In the genomic region with DNA sequence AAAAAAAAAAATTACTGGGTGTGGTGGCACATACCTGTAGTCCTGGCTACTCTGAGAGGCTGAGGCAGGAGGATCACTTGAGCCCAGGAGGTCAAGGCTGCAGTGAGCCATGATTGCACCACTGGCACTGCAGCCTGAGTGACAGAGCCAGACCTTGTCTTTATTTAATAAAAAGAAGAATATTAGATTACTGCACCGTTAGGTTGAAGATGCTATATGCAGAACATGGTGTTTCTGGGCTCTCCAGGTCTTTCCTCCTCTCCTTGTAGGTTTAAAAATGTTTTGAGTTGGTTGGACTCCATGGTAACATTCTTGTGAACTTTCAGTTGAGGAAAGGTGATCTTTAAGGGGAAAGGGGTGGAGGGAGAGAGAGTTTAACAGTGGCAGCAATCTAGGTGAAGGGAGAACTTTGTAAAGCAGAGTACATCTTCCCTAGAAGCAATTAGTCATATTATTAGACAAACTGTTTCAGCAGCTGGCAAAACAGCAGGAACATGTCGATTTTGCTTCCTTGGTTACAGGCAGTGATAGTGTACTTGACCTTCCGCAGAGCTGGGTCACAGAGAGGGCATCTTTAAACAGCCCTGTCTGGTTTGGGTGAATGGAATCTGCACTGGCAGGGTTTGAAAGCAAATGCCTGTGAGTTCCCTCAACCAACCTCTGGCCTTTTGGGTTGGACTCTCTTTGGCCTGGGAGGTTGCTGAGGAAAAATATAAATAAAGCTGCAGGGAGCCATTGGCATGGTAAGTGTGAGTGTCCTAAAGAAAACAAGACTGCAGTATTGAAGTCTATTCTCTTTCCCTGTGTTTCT, we compare ENCODE assay signal across 1 cellular context.
TF ChIP-seq lines count a peak whose summit lies in the region.

No MANE protein-coding gene starts in this region.

TF ChIP-seq in H1, 55 proteins besides CTCF, POLR2A, EP300 and RAD21:
- TF ChIP-seq, protein P1, sequence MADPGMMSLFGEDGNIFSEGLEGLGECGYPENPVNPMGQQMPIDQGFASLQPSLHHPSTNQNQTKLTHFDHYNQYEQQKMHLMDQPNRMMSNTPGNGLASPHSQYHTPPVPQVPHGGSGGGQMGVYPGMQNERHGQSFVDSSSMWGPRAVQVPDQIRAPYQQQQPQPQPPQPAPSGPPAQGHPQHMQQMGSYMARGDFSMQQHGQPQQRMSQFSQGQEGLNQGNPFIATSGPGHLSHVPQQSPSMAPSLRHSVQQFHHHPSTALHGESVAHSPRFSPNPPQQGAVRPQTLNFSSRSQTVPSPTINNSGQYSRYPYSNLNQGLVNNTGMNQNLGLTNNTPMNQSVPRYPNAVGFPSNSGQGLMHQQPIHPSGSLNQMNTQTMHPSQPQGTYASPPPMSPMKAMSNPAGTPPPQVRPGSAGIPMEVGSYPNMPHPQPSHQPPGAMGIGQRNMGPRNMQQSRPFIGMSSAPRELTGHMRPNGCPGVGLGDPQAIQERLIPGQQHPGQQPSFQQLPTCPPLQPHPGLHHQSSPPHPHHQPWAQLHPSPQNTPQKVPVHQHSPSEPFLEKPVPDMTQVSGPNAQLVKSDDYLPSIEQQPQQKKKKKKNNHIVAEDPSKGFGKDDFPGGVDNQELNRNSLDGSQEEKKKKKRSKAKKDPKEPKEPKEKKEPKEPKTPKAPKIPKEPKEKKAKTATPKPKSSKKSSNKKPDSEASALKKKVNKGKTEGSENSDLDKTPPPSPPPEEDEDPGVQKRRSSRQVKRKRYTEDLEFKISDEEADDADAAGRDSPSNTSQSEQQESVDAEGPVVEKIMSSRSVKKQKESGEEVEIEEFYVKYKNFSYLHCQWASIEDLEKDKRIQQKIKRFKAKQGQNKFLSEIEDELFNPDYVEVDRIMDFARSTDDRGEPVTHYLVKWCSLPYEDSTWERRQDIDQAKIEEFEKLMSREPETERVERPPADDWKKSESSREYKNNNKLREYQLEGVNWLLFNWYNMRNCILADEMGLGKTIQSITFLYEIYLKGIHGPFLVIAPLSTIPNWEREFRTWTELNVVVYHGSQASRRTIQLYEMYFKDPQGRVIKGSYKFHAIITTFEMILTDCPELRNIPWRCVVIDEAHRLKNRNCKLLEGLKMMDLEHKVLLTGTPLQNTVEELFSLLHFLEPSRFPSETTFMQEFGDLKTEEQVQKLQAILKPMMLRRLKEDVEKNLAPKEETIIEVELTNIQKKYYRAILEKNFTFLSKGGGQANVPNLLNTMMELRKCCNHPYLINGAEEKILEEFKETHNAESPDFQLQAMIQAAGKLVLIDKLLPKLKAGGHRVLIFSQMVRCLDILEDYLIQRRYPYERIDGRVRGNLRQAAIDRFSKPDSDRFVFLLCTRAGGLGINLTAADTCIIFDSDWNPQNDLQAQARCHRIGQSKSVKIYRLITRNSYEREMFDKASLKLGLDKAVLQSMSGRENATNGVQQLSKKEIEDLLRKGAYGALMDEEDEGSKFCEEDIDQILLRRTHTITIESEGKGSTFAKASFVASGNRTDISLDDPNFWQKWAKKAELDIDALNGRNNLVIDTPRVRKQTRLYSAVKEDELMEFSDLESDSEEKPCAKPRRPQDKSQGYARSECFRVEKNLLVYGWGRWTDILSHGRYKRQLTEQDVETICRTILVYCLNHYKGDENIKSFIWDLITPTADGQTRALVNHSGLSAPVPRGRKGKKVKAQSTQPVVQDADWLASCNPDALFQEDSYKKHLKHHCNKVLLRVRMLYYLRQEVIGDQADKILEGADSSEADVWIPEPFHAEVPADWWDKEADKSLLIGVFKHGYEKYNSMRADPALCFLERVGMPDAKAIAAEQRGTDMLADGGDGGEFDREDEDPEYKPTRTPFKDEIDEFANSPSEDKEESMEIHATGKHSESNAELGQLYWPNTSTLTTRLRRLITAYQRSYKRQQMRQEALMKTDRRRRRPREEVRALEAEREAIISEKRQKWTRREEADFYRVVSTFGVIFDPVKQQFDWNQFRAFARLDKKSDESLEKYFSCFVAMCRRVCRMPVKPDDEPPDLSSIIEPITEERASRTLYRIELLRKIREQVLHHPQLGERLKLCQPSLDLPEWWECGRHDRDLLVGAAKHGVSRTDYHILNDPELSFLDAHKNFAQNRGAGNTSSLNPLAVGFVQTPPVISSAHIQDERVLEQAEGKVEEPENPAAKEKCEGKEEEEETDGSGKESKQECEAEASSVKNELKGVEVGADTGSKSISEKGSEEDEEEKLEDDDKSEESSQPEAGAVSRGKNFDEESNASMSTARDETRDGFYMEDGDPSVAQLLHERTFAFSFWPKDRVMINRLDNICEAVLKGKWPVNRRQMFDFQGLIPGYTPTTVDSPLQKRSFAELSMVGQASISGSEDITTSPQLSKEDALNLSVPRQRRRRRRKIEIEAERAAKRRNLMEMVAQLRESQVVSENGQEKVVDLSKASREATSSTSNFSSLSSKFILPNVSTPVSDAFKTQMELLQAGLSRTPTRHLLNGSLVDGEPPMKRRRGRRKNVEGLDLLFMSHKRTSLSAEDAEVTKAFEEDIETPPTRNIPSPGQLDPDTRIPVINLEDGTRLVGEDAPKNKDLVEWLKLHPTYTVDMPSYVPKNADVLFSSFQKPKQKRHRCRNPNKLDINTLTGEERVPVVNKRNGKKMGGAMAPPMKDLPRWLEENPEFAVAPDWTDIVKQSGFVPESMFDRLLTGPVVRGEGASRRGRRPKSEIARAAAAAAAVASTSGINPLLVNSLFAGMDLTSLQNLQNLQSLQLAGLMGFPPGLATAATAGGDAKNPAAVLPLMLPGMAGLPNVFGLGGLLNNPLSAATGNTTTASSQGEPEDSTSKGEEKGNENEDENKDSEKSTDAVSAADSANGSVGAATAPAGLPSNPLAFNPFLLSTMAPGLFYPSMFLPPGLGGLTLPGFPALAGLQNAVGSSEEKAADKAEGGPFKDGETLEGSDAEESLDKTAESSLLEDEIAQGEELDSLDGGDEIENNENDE (IDR thresholded peaks at IDR 0.05; ENCODE audit: insufficient replicate concordance, low read length): peak; percentile 50
- TF ChIP-seq SP1 (IDR thresholded peaks at IDR 0.05; ENCODE audit: low read depth, low read length) (peak; percentile 36; the same call in 1 of the 2 replicates), GABPA (IDR thresholded peaks at IDR 0.05; ENCODE audit: borderline replicate concordance, insufficient read depth, low read length) (no peak), RXRA (IDR thresholded peaks at IDR 0.05; ENCODE audit: insufficient read depth, low read depth, low read length) (peak; percentile 95), NANOG (IDR thresholded peaks at IDR 0.05; ENCODE audit: insufficient read depth, low read depth, low read length, poor library complexity, severe bottlenecking) (peak; percentile 34)
TF ChIP-seq in H1: peak in this region for 4.
